ENCODE assay signal across 32 cellular contexts in the genomic region with DNA sequence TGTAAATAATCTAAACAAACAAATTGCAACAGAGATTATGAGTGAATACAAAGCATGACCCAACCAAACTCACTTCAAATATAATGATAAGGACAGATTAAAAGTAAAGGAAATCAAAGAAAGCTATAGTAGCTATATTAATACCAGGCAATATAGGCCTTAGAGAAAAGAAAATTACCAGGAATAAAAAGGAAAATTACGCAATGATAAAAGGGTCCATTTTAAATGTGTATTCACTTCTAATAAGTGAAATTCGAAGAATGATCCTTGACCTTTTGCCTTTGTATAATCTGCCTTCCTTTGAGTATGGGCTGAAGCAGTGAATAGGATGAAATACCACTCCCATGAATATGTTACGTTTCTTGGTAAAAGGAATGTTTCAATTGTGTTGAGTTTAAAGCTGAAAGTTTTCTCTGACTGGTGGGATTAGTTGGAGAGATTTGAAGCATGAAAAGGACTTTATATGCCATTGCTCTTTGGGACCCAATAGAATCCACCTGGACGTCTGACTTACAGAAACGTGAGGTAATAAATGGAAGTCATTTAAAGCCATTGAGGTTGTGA.
"Had no signal": no experiment of that assay in that cellular context is flagged by ENCODE, and none has a peak within 500 bp of the region (broad histone marks: within the 10 kb centered on the region; RNA-seq: fewer than 3 reads in every experiment).

No MANE protein-coding gene starts in this region.

- H3K27ac ChIP-seq: ascending aorta, cardiac muscle cell, RWPE1, WERI-Rb-1 had no signal

- H3K4me3 ChIP-seq: ascending aorta, cardiac muscle cell had no signal

- H3K36me3 ChIP-seq: ascending aorta, cardiac muscle cell, WERI-Rb-1 had no signal

- ATAC-seq: activated CD8-positive, alpha-beta T cell treated with anti-CD3 and anti-CD28 coated beads for 36 hours; activated T-cell treated with anti-CD3 and anti-CD28 coated beads, Interleukin-2, amount 50 U/mL, for 72 hours; activated T-helper 17 cell treated with anti-CD3 and anti-CD28 coated beads, Interleukin-2, amount 50 U/mL, for 72 hours; PC-3; Right ventricle myocardium inferior had no signal

- H3K4me1 ChIP-seq: ascending aorta had no signal

- H3K9me3 ChIP-seq: ascending aorta had no signal

- H3K27me3 ChIP-seq: ascending aorta, cardiac muscle cell had no signal

- DNase-seq: activated CD4-positive, alpha-beta T cell treated with anti-CD3 and anti-CD28 coated beads, Interleukin-2, amount 10 ng/mL, durations not matched to agents 24 days and 14 days; activated CD4-positive, alpha-beta T cell treated with anti-CD3 and anti-CD28 coated beads, Interleukin-2, amount 50 U/mL, for 4 hours; activated CD8-positive, alpha-beta T cell treated with anti-CD3 and anti-CD28 coated beads for 36 hours; activated effector memory CD4-positive, alpha-beta T cell treated with anti-CD3 and anti-CD28 coated beads, Interleukin-2, amount 50 U/mL, for 16 hours; activated naive CD4-positive, alpha-beta T cell treated with Interleukin-2 at 50 U/mL for 16 hours; activated naive CD8-positive, alpha-beta T cell treated with anti-CD3 and anti-CD28 coated beads, Interleukin-2, amount 10 ng/mL, durations not matched to agents 7 days and 5 days; activated T-cell treated with anti-CD3 and anti-CD28 coated beads, Interleukin-2, amount 50 U/mL, for 1 hour; activated T-cell treated with anti-CD3 and anti-CD28 coated beads, Interleukin-2, amount 50 U/mL, for 72 hours; amygdala; NCI-H1092 treated with DMSO at 0.1 percent for 48 hours; NCI-H1417; NCI-H146; NCI-H187; NCI-H2029 treated with DMSO at 0.1 percent for 48 hours; NCI-H2107; NCI-H2171; NCI-H510A; NCI-H526; NCI-H748 treated with DMSO at 0.1 percent for 48 hours; NK-92 treated with Interleukin-12 subunit alpha and Interleukin-12 subunit beta, amount 100 ng/mL, for 24 hours; PC-3; SW 1271; T-helper 1 cell; T-helper 2 cell; T-helper 9 cell; WERI-Rb-1 had no signal

- FAIRE-seq: RCC 7860 had no signal
